17 cellular contexts compared by ENCODE assay signal in genomic region chr21:34843562-34843961, GRCh38.
A peak's percentile ranks its signal among the peaks of the same experiment; 100 is the strongest.
DNase-seq lines count a peak whose midpoint lies in the region; ATAC-seq and TF ChIP-seq lines count a peak whose summit lies in the region.
"Had no signal": no experiment of that assay in that cellular context is flagged by ENCODE, and none has a peak within 500 bp of the region (broad histone marks: within the 10 kb centered on the region; RNA-seq: fewer than 3 reads in every experiment).

No MANE protein-coding gene starts in this region.

- peak overlapping the region; percentile 0 for H3K27ac Mint-ChIP-seq in mesothelial cell of epicardium
- H3K27ac Mint-ChIP-seq: activated naive CD8-positive, alpha-beta T cell treated with anti-CD3 and anti-CD28 coated beads, Interleukin-2, amount 10 ng/mL, durations not matched to agents 7 days and 5 days had no signal

- WGBS in suprapubic skin = 57% methylated on average over 7 of the region's 9 CpGs

- H3K27me3 ChIP-seq in suprapubic skin = no peaks in the 10 kb centered on the region
- no peaks in the 10 kb centered on the region for H3K27me3 ChIP-seq in foreskin keratinocyte

- no peak for TF ChIP-seq EP300 in suprapubic skin (IDR thresholded peaks at IDR 0.05)

- H3K36me3 ChIP-seq in suprapubic skin = peaks cover 29% of the 10 kb centered on the region
- H3K36me3 ChIP-seq: thoracic aorta had no signal

- H3K4me3 Mint-ChIP-seq in mesothelial cell of epicardium = no peak overlapping the region
- H3K4me3 Mint-ChIP-seq: activated CD4-positive, alpha-beta T cell treated with anti-CD3 and anti-CD28 coated beads, Interleukin-2, amount 10 ng/mL, durations not matched to agents 7 days and 5 days; activated naive CD8-positive, alpha-beta T cell treated with anti-CD3 and anti-CD28 coated beads, Interleukin-2, amount 10 ng/mL, durations not matched to agents 7 days and 5 days had no signal

- TF ChIP-seq POLR2A in suprapubic skin (IDR thresholded peaks at IDR 0.05) = no peak

- H3K9me3 ChIP-seq in suprapubic skin = no peaks in the 10 kb centered on the region
- H3K9me3 ChIP-seq: thoracic aorta had no signal

- no peak for TF ChIP-seq CTCF in astrocyte of the spinal cord (IDR thresholded peaks at IDR 0.05; ENCODE audit: low read depth, low read length)
- no peak for TF ChIP-seq CTCF in mesothelial cell of epicardium (IDR thresholded peaks at IDR 0.05; ENCODE audit: unreplicated experiment)
- TF ChIP-seq CTCF in suprapubic skin (IDR thresholded peaks at IDR 0.05) = no peak
- TF ChIP-seq CTCF in foreskin keratinocyte (conservative IDR thresholded peaks at IDR 0.05) = no peak

- H3K4me1 Mint-ChIP-seq in mesothelial cell of epicardium = peaks cover 44% of the 10 kb centered on the region

- no peak overlapping the region for H3K4me3 ChIP-seq in astrocyte of the spinal cord (ENCODE audit: low read depth, low read length)
- no peak overlapping the region for H3K4me3 ChIP-seq in suprapubic skin
- H3K4me3 ChIP-seq: thoracic aorta had no signal

- no peaks in the 10 kb centered on the region for H3K27me3 Mint-ChIP-seq in mesothelial cell of epicardium (ENCODE audit: low read depth)
- H3K27me3 Mint-ChIP-seq: activated CD4-positive, alpha-beta T cell treated with anti-CD3 and anti-CD28 coated beads, Interleukin-2, amount 10 ng/mL, durations not matched to agents 7 days and 5 days had no signal

- no peaks in the 10 kb centered on the region for H3K9me3 Mint-ChIP-seq in mesothelial cell of epicardium
- H3K9me3 Mint-ChIP-seq: activated CD4-positive, alpha-beta T cell treated with anti-CD3 and anti-CD28 coated beads, Interleukin-2, amount 10 ng/mL, durations not matched to agents 7 days and 5 days; activated naive CD8-positive, alpha-beta T cell treated with anti-CD3 and anti-CD28 coated beads, Interleukin-2, amount 10 ng/mL, durations not matched to agents 7 days and 5 days had no signal

- peak; percentile 24 for DNase-seq in NCI-H2196 (lab: John Stamatoyannopoulos, UW; ENCODE audit: unreplicated experiment)
- no peak for DNase-seq in NCI-H2196 treated with DMSO at 0.1 percent for 48 hours (lab: John Stamatoyannopoulos, UW; ENCODE audit: unreplicated experiment)
- peak; percentile 30 for DNase-seq in astrocyte of the spinal cord (ENCODE audit: low read depth, low spot score)
- DNase-seq in mesothelial cell of epicardium (ENCODE audit: low spot score in 2 of 2, unreplicated experiment in 2 of 2) = no peak
- DNase-seq in suprapubic skin (ENCODE audit: low spot score in 2 of 2) = peak in 1 of 2 donors; percentile 68
- DNase-seq in foreskin keratinocyte = no peak
- no peak for DNase-seq in NCI-H2171 (lab: John Stamatoyannopoulos, UW)
- DNase-seq: activated CD4-positive, alpha-beta T cell treated with anti-CD3 and anti-CD28 coated beads, Interleukin-2, amount 10 ng/mL, durations not matched to agents 7 days and 5 days; activated naive CD8-positive, alpha-beta T cell treated with anti-CD3 and anti-CD28 coated beads, Interleukin-2, amount 10 ng/mL, durations not matched to agents 7 days and 5 days; caudate nucleus; effector CD4-positive, alpha-beta T cell; kidney glomerular epithelial cell; stimulated activated CD4-positive, alpha-beta T cell treated with anti-CD3 and anti-CD28 coated beads, Interleukin-2, amount 100 ng/mL, for 48 hours; SW 1271 had no signal

- H3K27ac ChIP-seq in suprapubic skin (peak overlapping the region; percentile 2), foreskin keratinocyte (no peak overlapping the region)
- H3K27ac ChIP-seq: 22Rv1, thoracic aorta had no signal

- H3K36me3 Mint-ChIP-seq in mesothelial cell of epicardium = no peaks in the 10 kb centered on the region

- in situ Hi-C loops in astrocyte of the spinal cord (cut with HindIII; ENCODE audit: low sequenced_read_pairs) = no loop called here

- H3K4me1 ChIP-seq in suprapubic skin (peaks cover 58% of the 10 kb centered on the region), foreskin keratinocyte (peaks cover 36% of the 10 kb centered on the region)

- no peak for ATAC-seq in foreskin keratinocyte
- ATAC-seq in GM18868 (IDR thresholded peaks at IDR 0.05; ENCODE audit: unreplicated experiment) = no peak

Comparison
In these comparisons a context has a peak if more than half of its experiments do, and no peak if none do; other contexts are left out.
1. DNase-seq: peak in NCI-H2196 (single experiment) and astrocyte of the spinal cord (single experiment); none in NCI-H2196 treated with DMSO at 0.1 percent for 48 hours (single experiment), mesothelial cell of epicardium (0 of 2), foreskin keratinocyte (0 of 2) and NCI-H2171 (single experiment).